ENCODE assay signal across 11 cellular contexts in the genomic region with DNA sequence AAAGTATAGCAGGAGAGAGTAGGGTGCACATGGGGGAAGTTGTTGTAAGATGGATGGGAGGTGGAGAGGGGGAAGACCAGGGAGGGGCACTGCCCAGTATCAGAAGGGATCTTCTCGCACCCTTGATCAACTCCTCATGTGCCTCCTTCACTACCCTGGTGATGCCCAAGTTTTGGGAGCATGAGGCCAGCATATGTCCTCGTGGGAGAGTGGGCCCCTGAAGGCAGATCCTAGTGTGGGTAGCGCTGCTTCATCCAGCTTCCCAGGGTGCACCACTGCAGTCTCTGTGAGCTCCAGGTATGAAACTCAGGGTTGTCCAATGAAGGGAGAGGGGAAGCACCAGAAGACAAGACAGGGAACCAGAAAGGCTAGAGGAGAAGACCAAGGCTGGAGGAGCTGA.
DNase-seq lines count a peak whose midpoint lies in the region; ATAC-seq and TF ChIP-seq lines count a peak whose summit lies in the region.
"Had no signal": no experiment of that assay in that cellular context is flagged by ENCODE, and none has a peak within 500 bp of the region (broad histone marks: within the 10 kb centered on the region; RNA-seq: fewer than 3 reads in every experiment).

No MANE protein-coding gene starts in this region.

- H3K27ac Mint-ChIP-seq in HFFc6, result peak overlapping the region; percentile 17; the same call in 1 of the 2 replicates
- H3K27ac Mint-ChIP-seq: CD4-positive, alpha-beta T cell had no signal

- H3K27ac ChIP-seq in SJSA1 (0 out of 2 replicates have a peak overlapping the region, but pooled peaks have one; percentile 21), osteoblast (ENCODE audit: low read depth, low read length) (no peak overlapping the region)
- H3K27ac ChIP-seq: C4-2B had no signal

- no peaks in the 10 kb centered on the region for H4K20me1 ChIP-seq in osteoblast (ENCODE audit: insufficient read depth, low read length)

- no peaks in the 10 kb centered on the region for H3K9me3 Mint-ChIP-seq in HFFc6
- H3K9me3 Mint-ChIP-seq: CD4-positive, alpha-beta T cell had no signal

- DNase-seq in HFFc6 (no peak), SJSA1 (ENCODE audit: low read depth in 1 of 2, low spot score in 2 of 2) (no peak), epidermal melanocyte (ENCODE audit: insufficient read length, low spot score) (peak; percentile 15), osteoblast (ENCODE audit: insufficient read length, low spot score, missing footprints) (peak; percentile 75), hepatic stellate cell (ENCODE audit: low spot score) (no peak), mesenteric fat pad (ENCODE audit: low spot score) (no peak)
- DNase-seq: CD4-positive, alpha-beta T cell; GOT3 had no signal

- H3K4me2 ChIP-seq in osteoblast (ENCODE audit: insufficient read depth, low read length), result peak overlapping the region; percentile 16

- H3K27me3 ChIP-seq in SJSA1 (replicated peaks), result no peaks in the 10 kb centered on the region
- H3K27me3 ChIP-seq in osteoblast (ENCODE audit: insufficient read depth, low read length), result no peaks in the 10 kb centered on the region

- H3K79me2 ChIP-seq in osteoblast (ENCODE audit: insufficient read depth, low read length), result no peaks in the 10 kb centered on the region

- peaks cover 17% of the 10 kb centered on the region for H3K27me3 Mint-ChIP-seq in HFFc6 (ENCODE audit: insufficient read depth)

- H3K4me1 ChIP-seq in SJSA1 (replicated peaks) (peaks cover 22% of the 10 kb centered on the region), osteoblast (ENCODE audit: insufficient read depth, low read length) (peaks cover 8% of the 10 kb centered on the region)

- H3K36me3 ChIP-seq in SJSA1 (no peaks in the 10 kb centered on the region), osteoblast (ENCODE audit: insufficient read depth, low read length) (no peaks in the 10 kb centered on the region)

- TF ChIP-seq CTCF in HFFc6 (IDR thresholded peaks at IDR 0.05), result no peak
- TF ChIP-seq CTCF in osteoblast (IDR thresholded peaks at IDR 0.05; ENCODE audit: extremely low read depth, low read depth, low read length), result no peak

- H3K36me3 Mint-ChIP-seq in HFFc6 (ENCODE audit: low read depth), result no peaks in the 10 kb centered on the region

- H3K4me3 ChIP-seq in SJSA1, result no peak overlapping the region
- H3K4me3 ChIP-seq in osteoblast (ENCODE audit: insufficient read depth, low read length), result no peak overlapping the region

- peaks cover 17% of the 10 kb centered on the region for H3K4me1 Mint-ChIP-seq in HFFc6 (ENCODE audit: low read depth)

- H3K9me3 ChIP-seq in SJSA1 (replicated peaks) (no peaks in the 10 kb centered on the region), osteoblast (ENCODE audit: low read depth, low read length) (no peaks in the 10 kb centered on the region)
- H3K9me3 ChIP-seq: Caco-2 had no signal

- H2AFZ ChIP-seq in osteoblast (ENCODE audit: low read length), result peak overlapping the region; percentile 84

- ATAC-seq in GM21786 (IDR thresholded peaks at IDR 0.05; ENCODE audit: unreplicated experiment), result no peak

- no peak overlapping the region for H3K4me3 Mint-ChIP-seq in HFFc6
- H3K4me3 Mint-ChIP-seq: CD4-positive, alpha-beta T cell had no signal

Comparison
In these comparisons a context has a peak if more than half of its experiments do, and no peak if none do; other contexts are left out.
1. DNase-seq: peak in epidermal melanocyte (single experiment) and osteoblast (single experiment); none in HFFc6 (single experiment), SJSA1 (0 of 2), hepatic stellate cell (single experiment) and mesenteric fat pad (single experiment).